9 cellular contexts compared by ENCODE assay signal in the genomic region with DNA sequence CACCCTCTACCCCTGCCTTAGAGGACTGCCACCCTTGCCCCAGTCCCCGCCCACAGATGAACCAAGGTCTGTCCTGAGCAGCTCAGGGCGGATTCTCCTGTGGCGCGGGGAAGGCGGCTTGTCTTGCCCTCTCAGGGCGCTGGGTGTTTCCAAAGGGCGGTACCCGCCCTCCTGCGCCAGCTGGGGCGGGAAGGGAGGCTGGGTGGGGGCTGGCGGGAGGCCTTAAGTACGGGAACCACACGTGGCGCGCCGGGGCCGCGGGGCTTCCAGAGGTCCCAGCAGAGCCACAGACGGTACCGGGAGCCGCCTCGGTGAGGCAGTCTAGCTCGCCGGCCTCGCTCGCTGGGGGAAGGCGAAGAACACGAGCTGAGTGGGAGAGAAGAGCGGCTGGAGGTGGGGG.
DNase-seq lines count a peak whose midpoint lies in the region; ATAC-seq and TF ChIP-seq lines count a peak whose summit lies in the region.
"Had no signal": no experiment of that assay in that cellular context is flagged by ENCODE, and none has a peak within 500 bp of the region (broad histone marks: within the 10 kb centered on the region; RNA-seq: fewer than 3 reads in every experiment).

No MANE protein-coding gene starts in this region.

- TF ChIP-seq CTCF in GM12865 (IDR thresholded peaks at IDR 0.05; ENCODE audit: insufficient read depth, low read depth, low read length, missing control alignments) (peak; percentile 5), foreskin keratinocyte (conservative IDR thresholded peaks at IDR 0.05) (peak; percentile 23)

- no peaks in the 10 kb centered on the region for H3K4me1 ChIP-seq in foreskin keratinocyte

- no peak overlapping the region for H3K27ac ChIP-seq in foreskin keratinocyte

- H3K4me3 ChIP-seq in GM12865 (ENCODE audit: low read depth, low read length): no peak overlapping the region

- H3K27me3 Mint-ChIP-seq in activated CD8-positive, alpha-beta T cell treated with anti-CD3 and anti-CD28 coated beads, Interleukin-2, amount 10 ng/mL, durations not matched to agents 7 days and 5 days (ENCODE audit: low read depth): peaks cover 5% of the 10 kb centered on the region

- CTCF ChIA-PET in activated CD8-positive, alpha-beta T cell treated with anti-CD3 and anti-CD28 coated beads, Interleukin-2, amount 10 ng/mL, durations not matched to agents 7 days and 5 days (lab: Charles Lee): interaction anchor here (1.0 to 1.6 kb wide), 2 partner anchors 28 to 79 kb away, joined by 3 to 5 read pairs; no protein-coding TSS in a partner anchor

- POLR2A ChIA-PET in activated CD8-positive, alpha-beta T cell treated with anti-CD3 and anti-CD28 coated beads, Interleukin-2, amount 10 ng/mL, durations not matched to agents 7 days and 5 days (lab: Charles Lee): interaction anchor here (1.1 kb wide), 1 partner anchor 9 kb away, joined by 3 read pairs; no protein-coding TSS in a partner anchor

- no peak overlapping the region for H3K27ac Mint-ChIP-seq in activated CD8-positive, alpha-beta T cell treated with anti-CD3 and anti-CD28 coated beads, Interleukin-2, amount 10 ng/mL, durations not matched to agents 7 days and 5 days

- no peak overlapping the region for H3K4me3 Mint-ChIP-seq in activated CD8-positive, alpha-beta T cell treated with anti-CD3 and anti-CD28 coated beads, Interleukin-2, amount 10 ng/mL, durations not matched to agents 7 days and 5 days

- DNase-seq in GM12865 (ENCODE audit: low read depth): peak; percentile 12
- DNase-seq in activated CD8-positive, alpha-beta T cell treated with anti-CD3 and anti-CD28 coated beads, Interleukin-2, amount 10 ng/mL, durations not matched to agents 7 days and 5 days: peak; percentile 28
- no peak for DNase-seq in foreskin keratinocyte
- peak; percentile 18 to 29 for DNase-seq in stimulated activated CD4-positive, alpha-beta T cell treated with anti-CD3 and anti-CD28 coated beads, Interleukin-12 subunit alpha, Interleukin-12 subunit beta, amount 100 ng/mL, for 24 hours (ENCODE audit: low read depth in 2 of 2)
- DNase-seq in NCI-H2196 (lab: John Stamatoyannopoulos, UW; ENCODE audit: unreplicated experiment): no peak
- DNase-seq in NCI-H1417 (lab: John Stamatoyannopoulos, UW): no peak
- DNase-seq: IMR-90 had no signal

- H3K4me1 Mint-ChIP-seq in activated CD8-positive, alpha-beta T cell treated with anti-CD3 and anti-CD28 coated beads, Interleukin-2, amount 10 ng/mL, durations not matched to agents 7 days and 5 days (ENCODE audit: low read depth): peaks cover 9% of the 10 kb centered on the region

- peaks cover 17% of the 10 kb centered on the region for H3K27me3 ChIP-seq in foreskin keratinocyte

- peak; percentile 42 for ATAC-seq in activated CD8-positive, alpha-beta T cell treated with anti-CD3 and anti-CD28 coated beads, Interleukin-2, amount 10 ng/mL, durations not matched to agents 7 days and 5 days
- ATAC-seq in foreskin keratinocyte: peak; percentile 44
- no peak for ATAC-seq in GM21390 (IDR thresholded peaks at IDR 0.05; ENCODE audit: unreplicated experiment)
- no peak for ATAC-seq in GM18867 (IDR thresholded peaks at IDR 0.05; ENCODE audit: unreplicated experiment)

- no peaks in the 10 kb centered on the region for H3K9me3 Mint-ChIP-seq in activated CD8-positive, alpha-beta T cell treated with anti-CD3 and anti-CD28 coated beads, Interleukin-2, amount 10 ng/mL, durations not matched to agents 7 days and 5 days (ENCODE audit: insufficient read depth)

- H3K36me3 Mint-ChIP-seq in activated CD8-positive, alpha-beta T cell treated with anti-CD3 and anti-CD28 coated beads, Interleukin-2, amount 10 ng/mL, durations not matched to agents 7 days and 5 days (ENCODE audit: low read depth): no peaks in the 10 kb centered on the region

Comparison
In these comparisons a context has a peak if more than half of its experiments do, and no peak if none do; other contexts are left out.
1. DNase-seq: peak in GM12865 (single experiment), activated CD8-positive, alpha-beta T cell treated with anti-CD3 and anti-CD28 coated beads, Interleukin-2, amount 10 ng/mL, durations not matched to agents 7 days and 5 days (single experiment) and stimulated activated CD4-positive, alpha-beta T cell treated with anti-CD3 and anti-CD28 coated beads, Interleukin-12 subunit alpha, Interleukin-12 subunit beta, amount 100 ng/mL, for 24 hours (2 of 2); none in foreskin keratinocyte (0 of 2), NCI-H2196 (single experiment) and NCI-H1417 (0 of 3).
2. ATAC-seq: peak in activated CD8-positive, alpha-beta T cell treated with anti-CD3 and anti-CD28 coated beads, Interleukin-2, amount 10 ng/mL, durations not matched to agents 7 days and 5 days (single experiment) and foreskin keratinocyte (single experiment); none in GM21390 (single experiment) and GM18867 (single experiment).